Comparison of ENCODE assay signal across 10 cellular contexts in genomic region chr1:27057801-27058647, GRCh38. TPM values are rescaled to one million over a fixed set of nuclear protein-coding genes. Genes with fewer than 3 reads are reported as not detected.
DNase-seq lines count a peak whose midpoint lies in the region; ATAC-seq, FAIRE-seq and TF ChIP-seq lines count a peak whose summit lies in the region.
"Had no signal": no experiment of that assay in that cellular context is flagged by ENCODE, and none has a peak within 500 bp of the region (broad histone marks: within the 10 kb centered on the region; RNA-seq: fewer than 3 reads in every experiment).

No MANE protein-coding gene starts in this region.

- no peaks in the 10 kb centered on the region for H3K4me1 Mint-ChIP-seq in natural killer cell

- POLR2A ChIA-PET in OCI-LY7 (lab: Charles Lee), result no interaction called here

- FAIRE-seq in urothelium cell line (lab: Jason Lieb, UNC), result no peak

- H3K36me3 Mint-ChIP-seq in natural killer cell, result no peaks in the 10 kb centered on the region

- in situ Hi-C loops in SK-MEL-5 (cut with HindIII; ENCODE audit: low pct_unique_long_range_greater_than_20kb, low sequenced_read_pairs), result no loop called here

- no peak overlapping the region for H3K27ac Mint-ChIP-seq in natural killer cell

- no peak overlapping the region for H3K4me2 ChIP-seq in OCI-LY7 (ENCODE audit: low read length)

- TF ChIP-seq CTCF in OCI-LY7 (conservative IDR thresholded peaks at IDR 0.05; ENCODE audit: low read length), result no peak
- no peak for TF ChIP-seq CTCF in natural killer cell (IDR thresholded peaks at IDR 0.05)

- H3K4me1 ChIP-seq in OCI-LY7 (ENCODE audit: insufficient read depth, low read length, poor library complexity, severe bottlenecking), result no peaks in the 10 kb centered on the region

- no peak overlapping the region for H3K4me3 Mint-ChIP-seq in natural killer cell

- intact Hi-C loops in OCI-LY7 (cut with micrococcal nuclease; ENCODE audit: unreplicated experiment) (no loop called here), natural killer cell (cut with micrococcal nuclease) (no loop called here)

- no TSS peak for BruUV-seq in OCI-LY7 (replicated peaks; lab: Mats Ljungman, UMichigan)

- H3K9me3 Mint-ChIP-seq in natural killer cell, result no peaks in the 10 kb centered on the region

- CTCF ChIA-PET in OCI-LY7 (lab: Charles Lee; ENCODE audit: unreplicated experiment), result no interaction called here

- DNase-seq in NCI-H2107 treated with DMSO at 0.1 percent for 48 hours (lab: John Stamatoyannopoulos, UW; ENCODE audit: unreplicated experiment) (peak; percentile 66), NCI-H2107 (lab: John Stamatoyannopoulos, UW) (no peak), SK-MEL-5 (ENCODE audit: low read depth, low spot score) (peak; percentile 23), islet precursor cell (peak; percentile 60), OCI-LY7 (ENCODE audit: low spot score) (no peak), natural killer cell (no peak), urothelium cell line (ENCODE audit: low spot score) (no peak)
- DNase-seq: NCI-H1105 treated with DMSO at 0.1 percent for 48 hours had no signal

- no peaks in the 10 kb centered on the region for H3K9me3 ChIP-seq in OCI-LY7 (ENCODE audit: low read length)

- H3K9me2 ChIP-seq in OCI-LY7 (ENCODE audit: insufficient read depth, low read length), result no peaks in the 10 kb centered on the region

- ATAC-seq in natural killer cell, result no peak
- ATAC-seq: HCT116 had no signal

- H3K4me3 ChIP-seq in OCI-LY7 (ENCODE audit: low read depth, low read length, poor library complexity, severe bottlenecking), result no peak overlapping the region

- H3K27me3 Mint-ChIP-seq in natural killer cell (ENCODE audit: low read depth in 2 of 2), result peaks cover 0 to 2% of the 10 kb centered on the region in 2 donors

- H3K36me3 ChIP-seq in OCI-LY7 (ENCODE audit: insufficient read depth, low read length), result no peaks in the 10 kb centered on the region

- H3K79me2 ChIP-seq in OCI-LY7 (ENCODE audit: insufficient read depth, low read depth, low read length), result no peaks in the 10 kb centered on the region

- no peaks in the 10 kb centered on the region for H4K20me1 ChIP-seq in OCI-LY7 (ENCODE audit: insufficient read depth, low read length)

- H2AFZ ChIP-seq in OCI-LY7 (ENCODE audit: low read length), result no peak overlapping the region

- H3K27ac ChIP-seq in temporal lobe (ENCODE audit: low read depth, low read length), result peak overlapping the region; percentile 17
- no peak overlapping the region for H3K27ac ChIP-seq in OCI-LY7 (ENCODE audit: low read depth, low read length, poor library complexity, severe bottlenecking)

RNA-seq across cellular contexts. Expression of gene TENT5B, which starts 45.4 kb away (rescaled TPM):
- total RNA-seq in SK-MEL-5 (2014; rRNA removed; shearing (Covaris generic)), result 0.05 TPM in 1 of 2 replicates, not detected in the other
- polyA plus RNA-seq in SK-MEL-5 (2015; cell fraction: cytosol; rRNA removed), result 0.05 and 0.11 TPM in 2 replicates
- 0.62 TPM in 1 of 2 replicates, not detected in the other for polyA plus RNA-seq in SK-MEL-5 (2015; cell fraction: nucleus; rRNA removed)
- total RNA-seq in temporal lobe (under 0.01 TPM), OCI-LY7 (2022) (not detected in 2 replicates), natural killer cell (under 1 TPM in 1 of 3 donors, not detected in 2; 0.40 TPM)
- not detected in 2 replicates for total RNA-seq in OCI-LY7 (2014; rRNA removed; shearing (Covaris generic))

Comparison
In these comparisons a context has a peak if more than half of its experiments do, and no peak if none do; other contexts are left out.
1. DNase-seq: peak in NCI-H2107 treated with DMSO at 0.1 percent for 48 hours (single experiment), SK-MEL-5 (single experiment) and islet precursor cell (single experiment); none in NCI-H2107 (single experiment), OCI-LY7 (single experiment), natural killer cell (single experiment) and urothelium cell line (single experiment).